In genomic region chr5:132437604-132438275, GRCh38 we compare ENCODE assay signal across 8 cellular contexts. TPM values are rescaled to one million over a fixed set of nuclear protein-coding genes. Genes with fewer than 3 reads are reported as not detected.
DNase-seq lines count a peak whose midpoint lies in the region; ATAC-seq and TF ChIP-seq lines count a peak whose summit lies in the region.

No MANE protein-coding gene starts in this region.

- no peak overlapping the region for H3K9ac ChIP-seq in endodermal cell (ENCODE audit: extremely low read depth, low read length, poor library complexity, severe bottlenecking)

- no peak overlapping the region for H3K4me3 ChIP-seq in endodermal cell (ENCODE audit: low read length)

- H3K9me3 ChIP-seq in endodermal cell (ENCODE audit: control insufficient read depth, low read length) = no peaks in the 10 kb centered on the region

- H3K27me3 Mint-ChIP-seq in WTC11 (ENCODE audit: low read depth) (no peaks in the 10 kb centered on the region), endodermal cell (ENCODE audit: insufficient read depth) (no peaks in the 10 kb centered on the region), natural killer cell (ENCODE audit: low read depth in 2 of 2) (no peaks in the 10 kb centered on the region)

- H3K9me3 Mint-ChIP-seq in WTC11 (no peaks in the 10 kb centered on the region), endodermal cell (no peaks in the 10 kb centered on the region), natural killer cell (no peaks in the 10 kb centered on the region)

- H3K36me3 Mint-ChIP-seq in WTC11 = no peaks in the 10 kb centered on the region
- no peaks in the 10 kb centered on the region for H3K36me3 Mint-ChIP-seq in endodermal cell (ENCODE audit: low read depth)
- H3K36me3 Mint-ChIP-seq in natural killer cell = no peaks in the 10 kb centered on the region

- peaks cover 4% of the 10 kb centered on the region for H3K4me1 ChIP-seq in endodermal cell (ENCODE audit: control insufficient read depth, insufficient read depth, low read length)

- H3K27ac ChIP-seq in endodermal cell (ENCODE audit: low read depth, low read length) = no peak overlapping the region

- H3K4me3 Mint-ChIP-seq in WTC11 = no peak overlapping the region
- no peak overlapping the region for H3K4me3 Mint-ChIP-seq in endodermal cell
- peak overlapping the region; percentile 61 for H3K4me3 Mint-ChIP-seq in natural killer cell

- H3K36me3 ChIP-seq in endodermal cell (ENCODE audit: control insufficient read depth, insufficient read depth, low read length) = no peaks in the 10 kb centered on the region

- no peaks in the 10 kb centered on the region for H3K27me3 ChIP-seq in endodermal cell (ENCODE audit: control insufficient read depth, insufficient read depth, low read length, poor library complexity, severe bottlenecking)

- WGBS in endodermal cell (ENCODE audit: insufficient coverage in 1 of 2, insufficient read length in 1 of 2), 2 experiments = 65 to 83% methylated on average over 1 to 3 of the region's 3 CpGs

- intact Hi-C loops in natural killer cell (cut with micrococcal nuclease) = no loop called here

- H3K4me1 Mint-ChIP-seq in WTC11 (peaks cover 21% of the 10 kb centered on the region), endodermal cell (peaks cover 23% of the 10 kb centered on the region), natural killer cell (peaks cover 92% of the 10 kb centered on the region in 2 donors)

- ATAC-seq in GM19467 (IDR thresholded peaks at IDR 0.05; ENCODE audit: unreplicated experiment) (peak; percentile 73), HG03571 (IDR thresholded peaks at IDR 0.05; ENCODE audit: unreplicated experiment) (peak; percentile 83), WTC11 (peak; percentile 93), natural killer cell (peak; percentile 63 to 79 (median 76))

- CTCF ChIA-PET in WTC11 (lab: Charles Lee) = interaction anchor here (1.1 to 1.5 kb wide), 2 partner anchors 11 to 36 kb away, joined by 3 to 5 read pairs; no protein-coding TSS in a partner anchor

- TF ChIP-seq CTCF in WTC11 (IDR thresholded peaks at IDR 0.05) (no peak), endodermal cell (conservative IDR thresholded peaks at IDR 0.05) (no peak), natural killer cell (IDR thresholded peaks at IDR 0.05) (no peak)

- POLR2A ChIA-PET in WTC11 (lab: Charles Lee) = no interaction called here

- no peak overlapping the region for H3K27ac Mint-ChIP-seq in WTC11
- no peak overlapping the region for H3K27ac Mint-ChIP-seq in endodermal cell
- peak overlapping the region; percentile 87 to 100 for H3K27ac Mint-ChIP-seq in natural killer cell

- DNase-seq in CD1c-positive myeloid dendritic cell (ENCODE audit: extremely low spot score) (peak; percentile 90), WTC11 (ENCODE audit: low spot score) (peak; percentile 54), endodermal cell (peak; percentile 83), natural killer cell (no peak), ureter (ENCODE audit: low spot score) (peak; percentile 81), NCI-H187 treated with DMSO at 0.1 percent for 48 hours (lab: John Stamatoyannopoulos, UW) (no peak)

TF ChIP-seq in WTC11, 78 proteins besides CTCF, POLR2A, EP300 and RAD21:
- no peak for TF ChIP-seq ZNF671 (CRISPR knock-in tag; IDR thresholded peaks at IDR 0.05)

RNA-seq across cellular contexts. Expression of gene IRF1, which starts 52.8 kb away (rescaled TPM):
- 8.8 to 9.8 TPM (median 9.4 TPM) in 3 replicates for total RNA-seq in WTC11 (2021)
- total RNA-seq in endodermal cell = 1 to 10 TPM; 5.6 to 7.3 TPM
- 2.2 TPM for polyA plus RNA-seq in endodermal cell (2013, experiment 1 of 2)
- 4.5 TPM for polyA plus RNA-seq in endodermal cell (2013, experiment 2 of 2)
- total RNA-seq in natural killer cell = 1,000 to 10,000 TPM; 1,190 to 1,513 (median 1,282) TPM
- 40.8 TPM for total RNA-seq in ureter

Comparison
In these comparisons a context has a peak if more than half of its experiments do, and no peak if none do; other contexts are left out.
1. DNase-seq: peak in CD1c-positive myeloid dendritic cell (single experiment), WTC11 (single experiment), endodermal cell (single experiment) and ureter (single experiment); none in natural killer cell (single experiment) and NCI-H187 treated with DMSO at 0.1 percent for 48 hours (single experiment).
2. H3K27ac Mint-ChIP-seq: peak in natural killer cell (2 of 2); none in WTC11 (single experiment) and endodermal cell (single experiment).
3. RNA of gene IRF1, which starts 52.8 kb away (total RNA-seq): 1,190 to 1,513 TPM in natural killer cell; 40.8 TPM in ureter (single experiment), 8.8 to 9.8 TPM in WTC11 and 5.6 to 7.3 TPM in endodermal cell; every median in the first group is over 10 times any median in the second.
4. Peak in every context shown above with its lines, with median percentiles within 50 percentile points of each other: ATAC-seq.